Comparison of ENCODE assay signal across 8 cellular contexts in the genomic region with DNA sequence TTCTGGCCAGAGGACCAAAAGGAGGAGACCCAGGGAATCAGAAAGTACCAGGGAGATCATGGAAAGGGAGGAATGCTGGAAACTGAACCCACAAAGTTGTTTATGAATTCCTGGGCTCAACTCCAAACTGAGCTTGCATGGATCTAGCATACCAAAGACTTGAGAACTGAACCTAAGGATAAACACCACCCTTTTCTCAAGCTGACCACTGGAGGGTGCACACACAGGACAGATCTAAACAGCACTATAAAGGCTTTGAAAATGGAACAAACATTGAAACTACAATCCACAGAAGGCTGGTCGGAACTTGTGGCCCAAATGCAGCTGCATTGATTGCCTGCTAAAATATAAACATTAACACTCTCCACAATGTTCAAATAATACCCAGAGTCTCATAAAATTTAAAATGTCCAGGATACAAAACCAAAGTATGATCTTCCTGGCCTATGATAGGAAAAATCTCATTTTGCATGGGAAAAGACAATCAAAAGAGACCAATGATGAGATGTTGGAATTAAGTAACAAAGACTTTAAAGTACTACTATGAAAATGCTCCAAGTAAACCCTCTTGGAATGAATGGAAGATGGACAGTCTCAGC. TPM values are rescaled to one million over a fixed set of nuclear protein-coding genes. Genes with fewer than 3 reads are reported as not detected.
DNase-seq lines count a peak whose midpoint lies in the region; ATAC-seq, FAIRE-seq and TF ChIP-seq lines count a peak whose summit lies in the region.

No MANE protein-coding gene starts in this region.

- peak; percentile 76 for TF ChIP-seq CTCF in GM12873 (IDR thresholded peaks at IDR 0.05; ENCODE audit: insufficient read depth, low read depth, low read length, missing control alignments)

- ATAC-seq in HG03457 (IDR thresholded peaks at IDR 0.05; ENCODE audit: unreplicated experiment) = peak; percentile 61
- peak; percentile 81 for ATAC-seq in sciatic nerve

- DNase-seq in glomerular endothelial cell (ENCODE audit: extremely low read depth, low read depth, low spot score) = peak; percentile 39
- DNase-seq in sciatic nerve (ENCODE audit: low spot score) = no peak
- no peak for DNase-seq in NK-92 treated with Interleukin-12 subunit alpha and Interleukin-12 subunit beta, amount 100 ng/mL, for 24 hours (lab: John Stamatoyannopoulos, UW)
- no peak for DNase-seq in DMS153 (lab: John Stamatoyannopoulos, UW)

- intact Hi-C loops in sciatic nerve (cut with DNase I) = no loop called here

- FAIRE-seq in A204.1 (lab: Jason Lieb, UNC) = peak; percentile 92
- FAIRE-seq in TTC549 (lab: Jason Lieb, UNC) = peak; percentile 13

RNA-seq across cellular contexts. Expression of a gene that starts 15.6 kb away (rescaled TPM):
- total RNA-seq in glomerular endothelial cell = 71.5 and 73.6 TPM in 2 replicates
- total RNA-seq in sciatic nerve = 52.2 TPM

RNA-seq across cellular contexts. Expression of a gene that starts 37.1 kb away (rescaled TPM):
- total RNA-seq in glomerular endothelial cell (not detected in 2 replicates), sciatic nerve (not detected)

RNA-seq across cellular contexts. Expression of a gene that starts 50.6 kb away (rescaled TPM):
- total RNA-seq in glomerular endothelial cell (18.5 and 18.6 TPM in 2 replicates), sciatic nerve (31.5 TPM)
